17 cellular contexts compared by ENCODE assay signal in the genomic region with DNA sequence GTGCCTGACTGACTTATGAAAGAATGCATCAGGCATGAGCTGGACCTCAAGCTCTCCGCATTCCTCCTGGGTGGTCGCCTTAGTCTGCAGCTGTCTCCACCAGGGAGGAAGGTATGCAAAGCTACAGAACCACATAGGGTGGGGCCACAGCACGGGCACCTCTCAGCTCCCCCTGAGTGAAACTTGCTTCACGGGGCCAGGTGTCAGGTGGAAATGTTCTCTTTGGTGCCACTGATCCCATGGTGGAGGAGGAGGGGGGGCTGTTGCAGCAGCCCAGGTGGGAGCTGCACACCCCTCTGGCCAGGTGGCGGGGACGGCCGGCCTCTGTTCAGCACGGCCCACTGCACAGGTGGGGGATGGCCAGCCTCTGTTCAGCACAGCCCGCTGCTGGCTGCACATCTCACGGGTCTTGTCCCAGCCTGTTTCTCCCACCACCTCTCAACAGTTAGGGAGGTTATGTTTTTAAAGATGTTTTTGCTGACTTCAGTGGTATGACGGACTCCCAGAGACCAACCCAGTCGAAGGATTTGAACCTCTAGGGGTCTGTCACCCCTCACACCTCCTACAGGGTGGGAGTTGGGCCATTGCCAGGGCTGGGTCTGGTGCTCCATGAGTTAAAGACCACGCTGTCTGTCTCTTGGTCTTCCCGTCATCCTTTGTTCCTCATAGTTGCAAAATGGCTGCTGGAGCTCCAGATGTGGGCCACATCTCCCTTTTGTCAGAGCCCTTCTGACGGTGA. TPM values are rescaled to one million over a fixed set of nuclear protein-coding genes. Genes with fewer than 3 reads are reported as not detected.
A peak's percentile ranks its signal among the peaks of the same experiment; 100 is the strongest.
DNase-seq lines count a peak whose midpoint lies in the region; ATAC-seq and TF ChIP-seq lines count a peak whose summit lies in the region.
"Had no signal": no experiment of that assay in that cellular context is flagged by ENCODE, and none has a peak within 500 bp of the region (broad histone marks: within the 10 kb centered on the region; RNA-seq: fewer than 3 reads in every experiment).

No MANE protein-coding gene starts in this region.

- ATAC-seq in HG02852 (IDR thresholded peaks at IDR 0.05; ENCODE audit: unreplicated experiment) = peak; percentile 71
- ATAC-seq in HG03378 (IDR thresholded peaks at IDR 0.05; ENCODE audit: unreplicated experiment) = no peak
- no peak for ATAC-seq in GM21737 (IDR thresholded peaks at IDR 0.05; ENCODE audit: unreplicated experiment)
- no peak for ATAC-seq in upper lobe of left lung (ENCODE audit: low FRiP score in 2 of 2)
- ATAC-seq: esophagus mucosa had no signal

- WGBS in transverse colon (ENCODE audit: low coverage in 1 of 2), 2 donors = 83 to 94% methylated on average over 5 to 15 of the region's 15 CpGs
- WGBS in upper lobe of left lung, 2 donors = 82 to 96% methylated on average over 7 to 15 of the region's 15 CpGs

- H3K4me1 ChIP-seq in transverse colon (no peaks in the 10 kb centered on the region), upper lobe of left lung (no peaks in the 10 kb centered on the region)
- H3K4me1 ChIP-seq: colonic mucosa, testis had no signal

- peak; percentile 39 for DNase-seq in activated effector memory CD4-positive, alpha-beta T cell treated with anti-CD3 and anti-CD28 coated beads, Interleukin-2, amount 50 U/mL, for 16 hours
- DNase-seq in activated effector memory CD4-positive, alpha-beta T cell treated with Interleukin-2 at 50 U/mL for 16 hours = no peak
- peak; percentile 6 for DNase-seq in WERI-Rb-1
- peak; percentile 67 for DNase-seq in transverse colon
- no peak for DNase-seq in upper lobe of left lung
- DNase-seq: colonic mucosa, COR-L47, hippocampal formation, KBM-7, NCI-H187 treated with DMSO at 0.1 percent for 48 hours, SHP77 treated with DMSO at 0.1 percent for 48 hours, testis had no signal

- TF ChIP-seq POLR2A in transverse colon (IDR thresholded peaks at IDR 0.05) = no peak
- no peak for TF ChIP-seq POLR2A in upper lobe of left lung (IDR thresholded peaks at IDR 0.05)

- in situ Hi-C loops in transverse colon (cut with MboI; ENCODE audit: low pct_ligation_motif_present in 1 of 4, low pct_unique_long_range_greater_than_20kb in 1 of 4, low sequenced_read_pairs in 3 of 4) = loop anchor here in 2 of 4 donors (25.0 kb wide), 1 partner anchor 247 kb away; no protein-coding TSS in a partner anchor

- H3K9me3 ChIP-seq in WERI-Rb-1 (ENCODE audit: severe bottlenecking) (peaks cover 8% of the 10 kb centered on the region), transverse colon (no peaks in the 10 kb centered on the region), upper lobe of left lung (no peaks in the 10 kb centered on the region)
- H3K9me3 ChIP-seq: colonic mucosa, testis had no signal

- TF ChIP-seq CTCF in WERI-Rb-1 (IDR thresholded peaks at IDR 0.05; ENCODE audit: low read depth, low read length) (no peak), transverse colon (IDR thresholded peaks at IDR 0.05) (no peak), upper lobe of left lung (IDR thresholded peaks at IDR 0.05) (no peak)

- TF ChIP-seq EP300 in transverse colon (IDR thresholded peaks at IDR 0.05; ENCODE audit: low read depth) (no peak), upper lobe of left lung (IDR thresholded peaks at IDR 0.05) (no peak)

- H3K27me3 ChIP-seq in WERI-Rb-1 (ENCODE audit: insufficient read depth, low read depth, severe bottlenecking) = peaks cover 94% of the 10 kb centered on the region
- peaks cover 20% of the 10 kb centered on the region for H3K27me3 ChIP-seq in transverse colon
- no peaks in the 10 kb centered on the region for H3K27me3 ChIP-seq in upper lobe of left lung
- H3K27me3 ChIP-seq: colonic mucosa, testis had no signal

- H3K36me3 ChIP-seq in WERI-Rb-1 (no peaks in the 10 kb centered on the region), transverse colon (no peaks in the 10 kb centered on the region), upper lobe of left lung (no peaks in the 10 kb centered on the region)
- H3K36me3 ChIP-seq: colonic mucosa had no signal

- intact Hi-C loops in transverse colon (cut with DNase I; ENCODE audit: low total_unique reads) = no loop called here

- H3K4me3 ChIP-seq in WERI-Rb-1 (ENCODE audit: low read depth, low read length) = no peak overlapping the region
- H3K4me3 ChIP-seq in transverse colon = no peak overlapping the region
- H3K4me3 ChIP-seq in upper lobe of left lung = no peak overlapping the region
- H3K4me3 ChIP-seq: colonic mucosa, lung, testis had no signal

- H3K27ac ChIP-seq in WERI-Rb-1 = no peak overlapping the region
- no peak overlapping the region for H3K27ac ChIP-seq in transverse colon
- no peak overlapping the region for H3K27ac ChIP-seq in upper lobe of left lung
- H3K27ac ChIP-seq: colonic mucosa, testis had no signal

RNA-seq across cellular contexts. Expression of a gene that starts 34.3 kb away (rescaled TPM):
- total RNA-seq in transverse colon (10 to 100 TPM; 26.7 to 37.4 (median 32.7) TPM), upper lobe of left lung (10 to 100 TPM; 10.5 to 30.4 (median 21.5) TPM)

RNA-seq across cellular contexts. Expression of a gene that starts 35.9 kb away (rescaled TPM):
- total RNA-seq in transverse colon (100 to 1,000 TPM in 1 of 4 donors, 10 to 100 TPM in 3; 36.4 to 133 (median 66.4) TPM), upper lobe of left lung (10 to 100 TPM; 22.9 to 64.6 (median 39.3) TPM)

Comparison
In these comparisons a context has a peak if more than half of its experiments do, and no peak if none do; other contexts are left out.
1. DNase-seq: peak in activated effector memory CD4-positive, alpha-beta T cell treated with anti-CD3 and anti-CD28 coated beads, Interleukin-2, amount 50 U/mL, for 16 hours (single experiment), WERI-Rb-1 (single experiment) and transverse colon (single experiment); none in activated effector memory CD4-positive, alpha-beta T cell treated with Interleukin-2 at 50 U/mL for 16 hours (single experiment) and upper lobe of left lung (0 of 2).